20 cellular contexts compared by ENCODE assay signal in the genomic region with DNA sequence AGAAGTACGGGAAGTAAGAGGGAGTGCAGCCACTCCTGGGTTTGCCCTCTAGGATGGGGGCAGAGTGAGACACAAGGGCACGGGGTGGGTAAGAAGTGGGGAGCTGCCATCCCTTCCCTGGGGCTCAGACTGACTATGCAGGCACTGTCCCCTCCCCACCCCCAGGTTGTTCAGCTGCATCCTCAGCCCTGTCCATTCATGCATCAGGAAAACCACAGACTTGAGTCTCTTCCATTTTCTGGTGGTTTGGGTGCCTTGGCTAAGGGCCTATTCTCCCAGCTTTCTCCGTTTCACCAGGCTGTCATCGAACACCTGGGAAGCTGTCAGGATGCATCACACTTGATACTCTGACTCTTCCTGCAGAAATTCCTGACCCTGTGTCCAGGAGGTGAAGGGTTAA.
DNase-seq lines count a peak whose midpoint lies in the region; ATAC-seq and TF ChIP-seq lines count a peak whose summit lies in the region.
"Had no signal": no experiment of that assay in that cellular context is flagged by ENCODE, and none has a peak within 500 bp of the region (broad histone marks: within the 10 kb centered on the region; RNA-seq: fewer than 3 reads in every experiment).

No MANE protein-coding gene starts in this region.

- 81 to 87% methylated on average over 4 of the region's 4 CpGs for WGBS in sigmoid colon, 2 donors

- H3K36me3 ChIP-seq in sigmoid colon, result no peaks in the 10 kb centered on the region
- H3K36me3 ChIP-seq: BE2C had no signal

- H3K4me1 ChIP-seq in sigmoid colon, result no peaks in the 10 kb centered on the region
- H3K4me1 ChIP-seq: BE2C had no signal

- peak; percentile 58 for ATAC-seq in esophagus mucosa
- ATAC-seq in activated T-cell treated with anti-CD3 and anti-CD28 coated beads, Interleukin-2, amount 50 U/mL, for 4 hours, result no peak
- ATAC-seq: CD8-positive, alpha-beta T cell; GM12878; Panc1 had no signal

- no peak overlapping the region for H3K27ac ChIP-seq in sigmoid colon

- in situ Hi-C loops in astrocyte of the cerebellum (cut with HindIII; ENCODE audit: low sequenced_read_pairs), result no loop called here

- intact Hi-C loops in sigmoid colon (cut with DNase I), result no loop called here

- no peak for TF ChIP-seq CTCF in astrocyte of the cerebellum (IDR thresholded peaks at IDR 0.05; ENCODE audit: low read depth, low read length, missing control alignments)
- TF ChIP-seq CTCF in sigmoid colon (IDR thresholded peaks at IDR 0.05), result no peak

- H3K9me3 ChIP-seq in sigmoid colon, result peaks cover 0 to 5% (median 2%) of the 10 kb centered on the region in 4 donors
- H3K9me3 ChIP-seq: BE2C, SK-N-SH had no signal

- H3K36me3 Mint-ChIP-seq in activated T-cell treated with anti-CD3 and anti-CD28 coated beads, Interleukin-2, amount 50 U/mL, for 4 hours (ENCODE audit: insufficient read depth), result no peaks in the 10 kb centered on the region
- H3K36me3 Mint-ChIP-seq: CD8-positive, alpha-beta T cell had no signal

- TF ChIP-seq POLR2A in sigmoid colon (IDR thresholded peaks at IDR 0.05), result no peak

- H3K4me3 ChIP-seq in astrocyte of the cerebellum (ENCODE audit: low read depth, low read length), result no peak overlapping the region
- no peak overlapping the region for H3K4me3 ChIP-seq in sigmoid colon
- H3K4me3 ChIP-seq: GM12878 had no signal

- H3K27me3 Mint-ChIP-seq in activated T-cell treated with anti-CD3 and anti-CD28 coated beads, Interleukin-2, amount 50 U/mL, for 4 hours (ENCODE audit: low read depth), result peaks cover 19% of the 10 kb centered on the region

- no peak overlapping the region for H3K4me3 Mint-ChIP-seq in activated T-cell treated with anti-CD3 and anti-CD28 coated beads, Interleukin-2, amount 50 U/mL, for 4 hours
- H3K4me3 Mint-ChIP-seq: CD8-positive, alpha-beta T cell; H9 had no signal

- TF ChIP-seq EP300 in sigmoid colon (IDR thresholded peaks at IDR 0.05), result no peak

- H3K27me3 ChIP-seq in sigmoid colon, result no peaks in the 10 kb centered on the region
- H3K27me3 ChIP-seq: BE2C had no signal

- peak; percentile 64 for DNase-seq in HT1080 (ENCODE audit: low read depth)
- peak; percentile 41 for DNase-seq in astrocyte of the cerebellum (ENCODE audit: low read depth)
- peak; percentile 45 for DNase-seq in sigmoid colon
- no peak for DNase-seq in GM03348 (ENCODE audit: low spot score)
- no peak for DNase-seq in globus pallidus (ENCODE audit: low spot score)
- no peak for DNase-seq in stimulated activated CD4-positive, alpha-beta T cell treated with anti-CD3 and anti-CD28 coated beads, Interleukin-4, amount 100 ng/mL, for 24 hours
- DNase-seq in activated T-cell treated with anti-CD3 and anti-CD28 coated beads, Interleukin-2, amount 50 U/mL, for 4 hours, result no peak
- DNase-seq: BE2C; CD8-positive, alpha-beta T cell; H9; MV-4-11; NCI-H1436; NCI-H2029; NCI-H510A; NCI-H774; SHP77; SK-N-SH had no signal

- peaks cover 4% of the 10 kb centered on the region for H3K9me3 Mint-ChIP-seq in activated T-cell treated with anti-CD3 and anti-CD28 coated beads, Interleukin-2, amount 50 U/mL, for 4 hours

- no peaks in the 10 kb centered on the region for H3K4me1 Mint-ChIP-seq in activated T-cell treated with anti-CD3 and anti-CD28 coated beads, Interleukin-2, amount 50 U/mL, for 4 hours (ENCODE audit: low read depth)
- H3K4me1 Mint-ChIP-seq: H9 had no signal

Comparison
In these comparisons a context has a peak if more than half of its experiments do, and no peak if none do; other contexts are left out.
1. DNase-seq: peak in HT1080 (single experiment), astrocyte of the cerebellum (single experiment) and sigmoid colon (single experiment); none in GM03348 (single experiment), globus pallidus (single experiment), stimulated activated CD4-positive, alpha-beta T cell treated with anti-CD3 and anti-CD28 coated beads, Interleukin-4, amount 100 ng/mL, for 24 hours (single experiment) and activated T-cell treated with anti-CD3 and anti-CD28 coated beads, Interleukin-2, amount 50 U/mL, for 4 hours (single experiment).